Comparison of ENCODE assay signal across 8 cellular contexts in genomic region chrX:53093748-53094583, GRCh38. TPM values are rescaled to one million over a fixed set of nuclear protein-coding genes. Genes with fewer than 3 reads are reported as not detected.
DNase-seq lines count a peak whose midpoint lies in the region; ATAC-seq and TF ChIP-seq lines count a peak whose summit lies in the region.

A gene with protein sequence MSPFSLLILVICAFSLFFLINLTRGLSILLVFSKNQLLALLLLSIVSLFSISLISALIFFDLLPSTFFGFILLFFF (plus strand): TSS chrX:53094142. CDS start chrX:53124273, 30,131 bp downstream.

- H3K27me3 ChIP-seq in ascending aorta (peaks cover 3% of the 10 kb centered on the region), right atrium auricular region (no peaks in the 10 kb centered on the region), prostate gland (replicated peaks; ENCODE audit: insufficient read depth) (no peaks in the 10 kb centered on the region), vagina (no peaks in the 10 kb centered on the region)

- WGBS in prostate gland, result 1% methylated on average over 18 of the region's 67 CpGs

- intact Hi-C loops in ascending aorta (cut with DNase I) (loop anchor here (1.0 to 10.0 kb wide), 5 partner anchors 22 to 1199 kb away; partner anchors contain the start of genes HSD17B10, KDM5C and MAGED1), prostate gland (cut with DNase I) (no loop called here), vagina (cut with DNase I) (loop anchor here (5.0 kb wide), 1 partner anchor 97 kb away; no protein-coding TSS in a partner anchor)

- peak; percentile 83 for ATAC-seq in GM18498 (IDR thresholded peaks at IDR 0.05; ENCODE audit: unreplicated experiment)
- peak; percentile 78 for ATAC-seq in HG02884 (IDR thresholded peaks at IDR 0.05; ENCODE audit: unreplicated experiment)

- H3K36me3 ChIP-seq in ascending aorta (peaks cover 0 to 5% of the 10 kb centered on the region in 2 donors), right atrium auricular region (no peaks in the 10 kb centered on the region), prostate gland (no peaks in the 10 kb centered on the region), vagina (no peaks in the 10 kb centered on the region)

- H3K27ac ChIP-seq in ascending aorta, result peak within 1 kb of the TSS; percentile 80 to 81
- H3K27ac ChIP-seq in right atrium auricular region, result peak within 1 kb of the TSS; percentile 82 to 93
- peak within 1 kb of the TSS; percentile 84 for H3K27ac ChIP-seq in prostate gland
- peak within 1 kb of the TSS; percentile 80 for H3K27ac ChIP-seq in vagina

- peak within 1 kb of the TSS; percentile 58 to 73 for H3K4me3 ChIP-seq in ascending aorta
- H3K4me3 ChIP-seq in right atrium auricular region, result peak within 1 kb of the TSS; percentile 53 to 63
- H3K4me3 ChIP-seq in prostate gland, result peak within 1 kb of the TSS; percentile 50 to 54
- H3K4me3 ChIP-seq in vagina, result peak within 1 kb of the TSS; percentile 54 to 60

- no peak for TF ChIP-seq CTCF in ascending aorta (IDR thresholded peaks at IDR 0.05)
- TF ChIP-seq CTCF in right atrium auricular region (IDR thresholded peaks at IDR 0.05), result no peak
- peak in 1 of 4 experiments; percentile 6 for TF ChIP-seq CTCF in prostate gland (IDR thresholded peaks at IDR 0.05)
- TF ChIP-seq CTCF in vagina (IDR thresholded peaks at IDR 0.05), result no peak

- TF ChIP-seq POLR2A in prostate gland (IDR thresholded peaks at IDR 0.05) (peak; percentile 70), vagina (IDR thresholded peaks at IDR 0.05) (peak in 1 of 2 donors; percentile 18)

- H3K4me1 ChIP-seq in ascending aorta (no peaks in the 10 kb centered on the region), right atrium auricular region (no peaks in the 10 kb centered on the region), prostate gland (replicated peaks) (no peaks in the 10 kb centered on the region), vagina (peaks cover 8% of the 10 kb centered on the region)

- H3K9me3 ChIP-seq in ascending aorta (no peaks in the 10 kb centered on the region), right atrium auricular region (no peaks in the 10 kb centered on the region), prostate gland (no peaks in the 10 kb centered on the region), vagina (no peaks in the 10 kb centered on the region)

- peak; percentile 97 for DNase-seq in NCI-H1694 (lab: John Stamatoyannopoulos, UW)
- DNase-seq in T-helper 2 cell, result peak; percentile 46 to 92 (median 75)
- DNase-seq in ascending aorta (ENCODE audit: low spot score in 2 of 2), result peak; percentile 74 to 93
- peak; percentile 93 for DNase-seq in right atrium auricular region (ENCODE audit: low spot score)
- DNase-seq in prostate gland (ENCODE audit: low spot score), result peak; percentile 87
- DNase-seq in vagina (ENCODE audit: extremely low spot score in 2 of 2), result peak in 1 of 2 donors; percentile 96

RNA-seq across cellular contexts. Expression of the gene that starts here (rescaled TPM):
- total RNA-seq in ascending aorta, result 5.0 TPM
- 1 to 10 TPM; 3.3 to 6.0 TPM for total RNA-seq in right atrium auricular region
- total RNA-seq in prostate gland, result 10 to 100 TPM; 11.5 to 27.9 TPM
- total RNA-seq in vagina, result 35.8 TPM
